ENCODE assay signal across 13 cellular contexts in the genomic region with DNA sequence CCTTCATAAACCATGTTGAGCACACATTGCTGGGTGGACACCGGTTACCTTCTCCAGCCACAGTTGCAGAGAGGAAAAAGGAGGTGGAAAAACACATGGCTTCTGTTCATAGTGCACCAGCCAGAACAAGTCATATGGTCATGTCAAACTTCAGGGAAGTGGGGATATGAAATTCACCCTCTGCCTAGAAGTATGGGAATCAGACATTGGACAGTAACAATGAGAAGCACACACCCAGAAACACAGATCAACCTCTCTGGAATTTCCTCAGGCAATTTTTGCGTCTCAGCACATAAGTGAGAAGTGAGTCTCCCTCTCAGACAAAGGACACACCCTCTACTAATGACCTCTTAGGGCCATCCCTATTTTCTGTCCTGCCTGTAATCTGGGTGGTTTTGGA.
DNase-seq lines count a peak whose midpoint lies in the region; ATAC-seq and TF ChIP-seq lines count a peak whose summit lies in the region.
"Had no signal": no experiment of that assay in that cellular context is flagged by ENCODE, and none has a peak within 500 bp of the region (broad histone marks: within the 10 kb centered on the region; RNA-seq: fewer than 3 reads in every experiment).

No MANE protein-coding gene starts in this region.

- H3K79me2 ChIP-seq in mammary epithelial cell (ENCODE audit: insufficient read depth, low read length) = no peaks in the 10 kb centered on the region

- intact Hi-C loops in MCF 10A (cut with micrococcal nuclease) = loop anchor here (2.0 to 5.0 kb wide), 2 partner anchors 61 to 70 kb away; no protein-coding TSS in a partner anchor
- intact Hi-C loops in breast epithelium (cut with DNase I; ENCODE audit: low total_unique reads) = no loop called here
- intact Hi-C loops in mammary epithelial cell (cut with micrococcal nuclease) = no loop called here

- peak overlapping the region; percentile 45 for H3K4me2 ChIP-seq in mammary epithelial cell (ENCODE audit: insufficient read depth, low read depth, low read length)

- TF ChIP-seq POLR2A in breast epithelium (IDR thresholded peaks at IDR 0.05) = no peak
- no peak for TF ChIP-seq POLR2A in tibial nerve (IDR thresholded peaks at IDR 0.05)

- BruUV-seq in MCF 10A (replicated peaks; lab: Mats Ljungman, UMichigan) (no TSS peak), mammary epithelial cell (replicated peaks; lab: Mats Ljungman, UMichigan) (no TSS peak)

- H3K9me3 ChIP-seq in breast epithelium (no peaks in the 10 kb centered on the region), mammary epithelial cell (replicated peaks; ENCODE audit: insufficient read depth, low read length) (no peaks in the 10 kb centered on the region), tibial nerve (no peaks in the 10 kb centered on the region), HAP-1 (no peaks in the 10 kb centered on the region)

- DNase-seq in MCF 10A (ENCODE audit: unreplicated experiment) (peak; percentile 90), breast epithelium (ENCODE audit: low spot score in 2 of 2) (no peak), mammary epithelial cell (peak; percentile 99), islet precursor cell (peak; percentile 52), tibial nerve (ENCODE audit: low spot score in 2 of 2) (no peak), NCI-H1417 (lab: John Stamatoyannopoulos, UW) (no peak), HAP-1 (ENCODE audit: low spot score in 2 of 2) (no peak)
- DNase-seq: activated T-cell treated with anti-CD3 and anti-CD28 coated beads for 4 hours; NCI-H2029 treated with DMSO at 0.1 percent for 48 hours; nucleus accumbens; stimulated activated naive B cell treated with anti-CD40 and anti-IgM and Interleukin-4, amounts not matched to agents 10 μg/mL and 1 μg/mL and 100 μg/mL, for 72 hours had no signal

- no peak for ATAC-seq in HG03045 (IDR thresholded peaks at IDR 0.05; ENCODE audit: unreplicated experiment)
- ATAC-seq: HepG2; stimulated activated naive B cell treated with anti-CD40 and anti-IgM and Interleukin-4, amounts not matched to agents 10 μg/mL and 1 μg/mL and 100 μg/mL, for 72 hours had no signal

- no peak for TF ChIP-seq EP300 in tibial nerve (IDR thresholded peaks at IDR 0.05)

- H3K36me3 Mint-ChIP-seq in MCF 10A (ENCODE audit: insufficient read depth, unreplicated experiment) = no peaks in the 10 kb centered on the region
- H3K36me3 Mint-ChIP-seq: stimulated activated naive B cell treated with anti-CD40 and anti-IgM and Interleukin-4, amounts not matched to agents 10 μg/mL and 1 μg/mL and 100 μg/mL, for 72 hours had no signal

- no peaks in the 10 kb centered on the region for H3K27me3 Mint-ChIP-seq in MCF 10A (ENCODE audit: insufficient read depth, unreplicated experiment)

- H3K27me3 ChIP-seq in breast epithelium = no peaks in the 10 kb centered on the region
- no peaks in the 10 kb centered on the region for H3K27me3 ChIP-seq in mammary epithelial cell (ENCODE audit: insufficient read depth, low read length)
- no peaks in the 10 kb centered on the region for H3K27me3 ChIP-seq in tibial nerve
- no peaks in the 10 kb centered on the region; the same call in none of the 2 replicates for H3K27me3 ChIP-seq in HAP-1 (ENCODE audit: low read depth)

- H3K36me3 ChIP-seq in breast epithelium = no peaks in the 10 kb centered on the region
- no peaks in the 10 kb centered on the region for H3K36me3 ChIP-seq in mammary epithelial cell (ENCODE audit: insufficient read depth, low read length)
- H3K36me3 ChIP-seq in tibial nerve = no peaks in the 10 kb centered on the region
- no peaks in the 10 kb centered on the region for H3K36me3 ChIP-seq in HAP-1 (replicated peaks)

- peak overlapping the region; percentile 78 for H3K27ac Mint-ChIP-seq in MCF 10A (ENCODE audit: low read depth, unreplicated experiment)
- H3K27ac Mint-ChIP-seq: stimulated activated naive B cell treated with anti-CD40 and anti-IgM and Interleukin-4, amounts not matched to agents 10 μg/mL and 1 μg/mL and 100 μg/mL, for 72 hours had no signal

- H3K4me1 ChIP-seq in breast epithelium (peaks cover 0 to 5% of the 10 kb centered on the region in 2 donors), mammary epithelial cell (ENCODE audit: insufficient read depth, low read length) (peaks cover 62% of the 10 kb centered on the region), tibial nerve (peaks cover 0 to 14% (median 0%) of the 10 kb centered on the region in 4 donors), HAP-1 (no peaks in the 10 kb centered on the region)

- POLR2A ChIA-PET in MCF 10A (lab: Yijun Ruan, JAX) = interaction anchor here (0.9 kb wide), 1 partner anchor 72 kb away, joined by 3 read pairs; no protein-coding TSS in a partner anchor

- H3K4me3 ChIP-seq in breast epithelium = no peak overlapping the region
- no peak overlapping the region for H3K4me3 ChIP-seq in mammary epithelial cell (replicated peaks in 1 of 3; ENCODE audit: insufficient read depth in 1 of 3, low read depth in 2 of 3, low read length in 3 of 3)
- no peak overlapping the region for H3K4me3 ChIP-seq in tibial nerve
- H3K4me3 ChIP-seq in HAP-1 = no peak overlapping the region

- no peaks in the 10 kb centered on the region for H3K9me3 Mint-ChIP-seq in MCF 10A (ENCODE audit: unreplicated experiment)

- H3K27ac ChIP-seq in breast epithelium = no peak overlapping the region
- peak overlapping the region; percentile 72 for H3K27ac ChIP-seq in mammary epithelial cell (ENCODE audit: insufficient read depth, low read depth, low read length)
- H3K27ac ChIP-seq in tibial nerve = no peak overlapping the region

- 0% methylated on average over 1 of the region's 2 CpGs for WGBS in mammary epithelial cell (ENCODE audit: low coverage, missing lambda C conversion rate)
- WGBS in tibial nerve, 2 donors = 61 to 68% methylated on average over 2 of the region's 2 CpGs

- dilution Hi-C loops in mammary epithelial cell (cut with HindIII; ENCODE audit: low sequenced_read_pairs) = no loop called here

- TF ChIP-seq CTCF in MCF 10A (IDR thresholded peaks at IDR 0.05; ENCODE audit: unreplicated experiment) = no peak
- no peak for TF ChIP-seq CTCF in breast epithelium (IDR thresholded peaks at IDR 0.05)
- TF ChIP-seq CTCF in mammary epithelial cell (conservative IDR thresholded peaks at IDR 0.05 in 1 of 2, IDR thresholded peaks at IDR 0.05 in 1 of 2; ENCODE audit: extremely low read depth in 1 of 2, insufficient read depth in 1 of 2, low read depth in 1 of 2, low read length in 2 of 2) = no peak
- no peak for TF ChIP-seq CTCF in tibial nerve (IDR thresholded peaks at IDR 0.05)

- in situ Hi-C loops in mammary epithelial cell (cut with MboI; ENCODE audit: low sequenced_read_pairs in 2 of 2) = no loop called here
- in situ Hi-C loops in HAP-1 (cut with MboI; ENCODE audit: low sequenced_read_pairs) = no loop called here

- H2AFZ ChIP-seq in mammary epithelial cell (ENCODE audit: low read depth, low read length) = peak overlapping the region; percentile 25

- H3K9ac ChIP-seq in mammary epithelial cell (ENCODE audit: insufficient read depth, low read length) = peak overlapping the region; percentile 6

- peaks cover 58% of the 10 kb centered on the region for H3K4me1 Mint-ChIP-seq in MCF 10A (ENCODE audit: insufficient read depth, unreplicated experiment)

- CTCF ChIA-PET in MCF 10A (lab: Yijun Ruan, JAX) (no interaction called here), mammary epithelial cell (lab: Charles Lee; ENCODE audit: low non-redundant PET) (no interaction called here)

- H3K4me3 Mint-ChIP-seq in MCF 10A (ENCODE audit: unreplicated experiment) = peak overlapping the region; percentile 28
- H3K4me3 Mint-ChIP-seq: stimulated activated naive B cell treated with anti-CD40 and anti-IgM and Interleukin-4, amounts not matched to agents 10 μg/mL and 1 μg/mL and 100 μg/mL, for 72 hours had no signal

- H4K20me1 ChIP-seq in mammary epithelial cell (ENCODE audit: insufficient read depth, low read length) = no peaks in the 10 kb centered on the region

Comparison
In these comparisons a context has a peak if more than half of its experiments do, and no peak if none do; other contexts are left out.
1. DNase-seq: peak in MCF 10A (single experiment), mammary epithelial cell (single experiment) and islet precursor cell (single experiment); none in breast epithelium (0 of 2), tibial nerve (0 of 2), NCI-H1417 (0 of 3) and HAP-1 (0 of 2).